1 cellular context compared by ENCODE assay signal in genomic region chr2:233197022-233197421, GRCh38.
TF ChIP-seq lines count a peak whose summit lies in the region.

No MANE protein-coding gene starts in this region.

TF ChIP-seq in HepG2, 621 proteins besides CTCF, POLR2A, EP300 and RAD21 (continued from another document):
- TF ChIP-seq, protein P1, sequence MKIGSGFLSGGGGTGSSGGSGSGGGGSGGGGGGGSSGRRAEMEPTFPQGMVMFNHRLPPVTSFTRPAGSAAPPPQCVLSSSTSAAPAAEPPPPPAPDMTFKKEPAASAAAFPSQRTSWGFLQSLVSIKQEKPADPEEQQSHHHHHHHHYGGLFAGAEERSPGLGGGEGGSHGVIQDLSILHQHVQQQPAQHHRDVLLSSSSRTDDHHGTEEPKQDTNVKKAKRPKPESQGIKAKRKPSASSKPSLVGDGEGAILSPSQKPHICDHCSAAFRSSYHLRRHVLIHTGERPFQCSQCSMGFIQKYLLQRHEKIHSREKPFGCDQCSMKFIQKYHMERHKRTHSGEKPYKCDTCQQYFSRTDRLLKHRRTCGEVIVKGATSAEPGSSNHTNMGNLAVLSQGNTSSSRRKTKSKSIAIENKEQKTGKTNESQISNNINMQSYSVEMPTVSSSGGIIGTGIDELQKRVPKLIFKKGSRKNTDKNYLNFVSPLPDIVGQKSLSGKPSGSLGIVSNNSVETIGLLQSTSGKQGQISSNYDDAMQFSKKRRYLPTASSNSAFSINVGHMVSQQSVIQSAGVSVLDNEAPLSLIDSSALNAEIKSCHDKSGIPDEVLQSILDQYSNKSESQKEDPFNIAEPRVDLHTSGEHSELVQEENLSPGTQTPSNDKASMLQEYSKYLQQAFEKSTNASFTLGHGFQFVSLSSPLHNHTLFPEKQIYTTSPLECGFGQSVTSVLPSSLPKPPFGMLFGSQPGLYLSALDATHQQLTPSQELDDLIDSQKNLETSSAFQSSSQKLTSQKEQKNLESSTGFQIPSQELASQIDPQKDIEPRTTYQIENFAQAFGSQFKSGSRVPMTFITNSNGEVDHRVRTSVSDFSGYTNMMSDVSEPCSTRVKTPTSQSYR (CRISPR knock-in tag; IDR thresholded peaks at IDR 0.05; ENCODE audit: borderline replicate concordance) = no peak
- TF ChIP-seq PREB (CRISPR knock-in tag; IDR thresholded peaks at IDR 0.05) (no peak), RBM22 (optimal IDR thresholded peaks at IDR 0.05; ENCODE audit: low read length) (no peak), KDM3A (CRISPR knock-in tag; IDR thresholded peaks at IDR 0.05; ENCODE audit: low read depth) (no peak), ZNF549 (CRISPR knock-in tag; IDR thresholded peaks at IDR 0.05) (no peak), MTA3 (CRISPR knock-in tag; IDR thresholded peaks at IDR 0.05) (no peak), ZSCAN29 (CRISPR knock-in tag; conservative IDR thresholded peaks at IDR 0.05) (no peak), ZNF362 (CRISPR knock-in tag; IDR thresholded peaks at IDR 0.05; ENCODE audit: borderline replicate concordance) (no peak), ZNF577 (CRISPR knock-in tag; IDR thresholded peaks at IDR 0.05; ENCODE audit: borderline replicate concordance, low read depth) (no peak), NFATC3 (CRISPR knock-in tag; IDR thresholded peaks at IDR 0.05) (no peak), CBX1 (IDR thresholded peaks at IDR 0.05; ENCODE audit: low read depth) (no peak), RORA (CRISPR knock-in tag; IDR thresholded peaks at IDR 0.05) (no peak), TFAP4 (IDR thresholded peaks at IDR 0.05; ENCODE audit: borderline replicate concordance, low read depth) (no peak), ZNF580 (CRISPR knock-in tag; IDR thresholded peaks at IDR 0.05; ENCODE audit: borderline replicate concordance, low read depth) (no peak), PHB2 (IDR thresholded peaks at IDR 0.05; ENCODE audit: partially characterized antibody) (no peak), PBX3 (CRISPR knock-in tag; IDR thresholded peaks at IDR 0.05; ENCODE audit: borderline replicate concordance) (no peak)
- TF ChIP-seq, protein P2, sequence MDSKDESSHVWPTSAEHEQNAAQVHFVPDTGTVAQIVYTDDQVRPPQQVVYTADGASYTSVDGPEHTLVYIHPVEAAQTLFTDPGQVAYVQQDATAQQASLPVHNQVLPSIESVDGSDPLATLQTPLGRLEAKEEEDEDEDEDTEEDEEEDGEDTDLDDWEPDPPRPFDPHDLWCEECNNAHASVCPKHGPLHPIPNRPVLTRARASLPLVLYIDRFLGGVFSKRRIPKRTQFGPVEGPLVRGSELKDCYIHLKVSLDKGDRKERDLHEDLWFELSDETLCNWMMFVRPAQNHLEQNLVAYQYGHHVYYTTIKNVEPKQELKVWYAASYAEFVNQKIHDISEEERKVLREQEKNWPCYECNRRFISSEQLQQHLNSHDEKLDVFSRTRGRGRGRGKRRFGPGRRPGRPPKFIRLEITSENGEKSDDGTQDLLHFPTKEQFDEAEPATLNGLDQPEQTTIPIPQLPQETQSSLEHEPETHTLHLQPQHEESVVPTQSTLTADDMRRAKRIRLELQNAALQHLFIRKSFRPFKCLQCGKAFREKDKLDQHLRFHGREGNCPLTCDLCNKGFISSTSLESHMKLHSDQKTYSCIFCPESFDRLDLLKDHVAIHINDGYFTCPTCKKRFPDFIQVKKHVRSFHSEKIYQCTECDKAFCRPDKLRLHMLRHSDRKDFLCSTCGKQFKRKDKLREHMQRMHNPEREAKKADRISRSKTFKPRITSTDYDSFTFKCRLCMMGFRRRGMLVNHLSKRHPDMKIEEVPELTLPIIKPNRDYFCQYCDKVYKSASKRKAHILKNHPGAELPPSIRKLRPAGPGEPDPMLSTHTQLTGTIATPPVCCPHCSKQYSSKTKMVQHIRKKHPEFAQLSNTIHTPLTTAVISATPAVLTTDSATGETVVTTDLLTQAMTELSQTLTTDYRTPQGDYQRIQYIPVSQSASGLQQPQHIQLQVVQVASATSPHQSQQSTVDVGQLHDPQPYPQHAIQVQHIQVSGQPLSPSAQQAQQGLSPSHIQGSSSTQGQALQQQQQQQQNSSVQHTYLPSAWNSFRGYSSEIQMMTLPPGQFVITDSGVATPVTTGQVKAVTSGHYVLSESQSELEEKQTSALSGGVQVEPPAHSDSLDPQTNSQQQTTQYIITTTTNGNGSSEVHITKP (CRISPR knock-in tag; IDR thresholded peaks at IDR 0.05; ENCODE audit: low read depth) = no peak
- TF ChIP-seq, protein P3, sequence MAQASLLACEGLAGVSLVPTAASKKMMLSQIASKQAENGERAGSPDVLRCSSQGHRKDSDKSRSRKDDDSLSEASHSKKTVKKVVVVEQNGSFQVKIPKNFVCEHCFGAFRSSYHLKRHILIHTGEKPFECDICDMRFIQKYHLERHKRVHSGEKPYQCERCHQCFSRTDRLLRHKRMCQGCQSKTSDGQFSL (CRISPR knock-in tag; IDR thresholded peaks at IDR 0.05) = no peak
